8 cellular contexts compared by ENCODE assay signal in the genomic region with DNA sequence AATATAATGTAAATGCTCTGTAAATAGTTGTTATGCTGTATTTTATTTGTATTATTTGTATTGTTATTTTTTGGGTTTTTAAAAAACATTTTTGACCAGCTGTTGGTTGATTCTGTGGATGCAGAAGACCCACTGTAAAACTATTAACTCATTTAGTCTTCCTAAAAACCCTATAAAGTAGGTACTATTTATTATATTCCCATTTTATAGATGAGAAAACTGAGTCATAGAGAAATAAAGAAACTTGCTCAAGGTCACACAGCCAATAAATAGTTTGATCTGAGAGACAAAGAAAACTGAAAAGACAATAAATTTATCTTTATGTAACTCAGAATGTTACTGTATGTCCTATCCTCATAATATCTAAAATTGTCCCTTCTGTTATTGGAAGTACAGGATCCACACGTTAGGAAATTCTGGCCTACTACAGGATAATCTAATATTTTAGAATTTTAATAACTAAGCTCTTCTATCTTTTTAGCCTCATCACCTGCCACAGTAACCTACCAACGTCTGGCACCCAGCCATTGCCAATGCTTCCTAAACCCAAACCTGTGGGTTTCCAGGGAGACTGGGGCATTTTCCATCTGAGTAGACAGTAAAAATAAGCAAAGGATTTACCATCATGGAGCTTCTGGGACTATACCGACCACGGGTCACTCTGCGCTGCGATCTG. TPM values are rescaled to one million over a fixed set of nuclear protein-coding genes. Genes with fewer than 3 reads are reported as not detected.
DNase-seq lines count a peak whose midpoint lies in the region; ATAC-seq and TF ChIP-seq lines count a peak whose summit lies in the region.

No MANE protein-coding gene starts in this region.

- no peaks in the 10 kb centered on the region for H3K79me2 ChIP-seq in OCI-LY1 (ENCODE audit: insufficient read depth, low read length)

- H3K9me3 Mint-ChIP-seq in endothelial cell (ENCODE audit: unreplicated experiment), result no peaks in the 10 kb centered on the region

- H3K27ac Mint-ChIP-seq in endothelial cell (ENCODE audit: unreplicated experiment), result no peak overlapping the region

- peak overlapping the region; percentile 73 for H3K4me2 ChIP-seq in OCI-LY1 (ENCODE audit: low read length)

- H3K9me3 ChIP-seq in OCI-LY1 (ENCODE audit: low read length), result no peaks in the 10 kb centered on the region

- no peaks in the 10 kb centered on the region; the same call in 1 of the 2 replicates for H3K36me3 ChIP-seq in OCI-LY1 (ENCODE audit: insufficient read depth, low read length)

- H3F3A ChIP-seq in OCI-LY1 (ENCODE audit: insufficient read depth, low read length), result no peaks in the 10 kb centered on the region

- DNase-seq in NCI-H2196 treated with DMSO at 0.1 percent for 48 hours (lab: John Stamatoyannopoulos, UW; ENCODE audit: unreplicated experiment), result peak; percentile 7
- no peak for DNase-seq in NCI-H2196 (lab: John Stamatoyannopoulos, UW; ENCODE audit: unreplicated experiment)
- DNase-seq in endothelial cell (ENCODE audit: low spot score), result no peak
- DNase-seq in pons (ENCODE audit: low spot score), result peak; percentile 11
- DNase-seq in iPS-NIHi11 (ENCODE audit: low spot score), result no peak
- DNase-seq in stimulated activated CD4-positive, alpha-beta T cell treated with anti-CD3 and anti-CD28 coated beads, Interleukin-12 subunit alpha, Interleukin-12 subunit beta, amount 100 ng/mL, for 4 hours, result no peak

- H3K4me1 ChIP-seq in OCI-LY1 (ENCODE audit: insufficient read depth, low read length, severe bottlenecking), result peaks cover 6% of the 10 kb centered on the region

- no peaks in the 10 kb centered on the region for H3K27me3 ChIP-seq in OCI-LY1 (ENCODE audit: insufficient read depth, low read length)

- no peak for TF ChIP-seq CTCF in OCI-LY1 (IDR thresholded peaks at IDR 0.05; ENCODE audit: low read length)
- no peak for TF ChIP-seq CTCF in endothelial cell (IDR thresholded peaks at IDR 0.05; ENCODE audit: unreplicated experiment)

- H4K20me1 ChIP-seq in OCI-LY1 (ENCODE audit: insufficient read depth, low read length), result no peaks in the 10 kb centered on the region

- peak overlapping the region; percentile 86 for H3K4me3 Mint-ChIP-seq in endothelial cell (ENCODE audit: unreplicated experiment)

- no peak overlapping the region for H2AFZ ChIP-seq in OCI-LY1 (ENCODE audit: low read length)

- H3K9me2 ChIP-seq in OCI-LY1 (ENCODE audit: low read depth, low read length), result no peaks in the 10 kb centered on the region

- H3K27me3 Mint-ChIP-seq in endothelial cell (ENCODE audit: unreplicated experiment), result peaks cover 12% of the 10 kb centered on the region

- H3K4me3 ChIP-seq in OCI-LY1 (ENCODE audit: low read depth, low read length, poor library complexity, severe bottlenecking), result peak overlapping the region; percentile 52

- no peaks in the 10 kb centered on the region for H3K36me3 Mint-ChIP-seq in endothelial cell (ENCODE audit: low read depth, unreplicated experiment)

- no peak overlapping the region for H3K9ac ChIP-seq in OCI-LY1 (ENCODE audit: low read length)

- H3K27ac ChIP-seq in OCI-LY1 (ENCODE audit: low read depth, low read length, poor library complexity, severe bottlenecking), result no peak overlapping the region

- no peak for ATAC-seq in HG03045 (IDR thresholded peaks at IDR 0.05; ENCODE audit: unreplicated experiment)

- no peaks in the 10 kb centered on the region for H3K4me1 Mint-ChIP-seq in endothelial cell (ENCODE audit: unreplicated experiment)

RNA-seq across cellular contexts. Expression of gene MAP3K21, which starts 1.1 kb away (rescaled TPM):
- total RNA-seq in endothelial cell (ENCODE audit: unreplicated experiment), result 0.67 TPM

RNA-seq across cellular contexts. Expression of gene PCNX2, which starts 30.9 kb away (rescaled TPM):
- 24.0 TPM for total RNA-seq in endothelial cell (ENCODE audit: unreplicated experiment)

Comparison
In these comparisons a context has a peak if more than half of its experiments do, and no peak if none do; other contexts are left out.
1. DNase-seq: peak in NCI-H2196 treated with DMSO at 0.1 percent for 48 hours (single experiment) and pons (single experiment); none in NCI-H2196 (single experiment), endothelial cell (single experiment), iPS-NIHi11 (single experiment) and stimulated activated CD4-positive, alpha-beta T cell treated with anti-CD3 and anti-CD28 coated beads, Interleukin-12 subunit alpha, Interleukin-12 subunit beta, amount 100 ng/mL, for 4 hours (single experiment).